1 cellular context compared by ENCODE assay signal in the genomic region with DNA sequence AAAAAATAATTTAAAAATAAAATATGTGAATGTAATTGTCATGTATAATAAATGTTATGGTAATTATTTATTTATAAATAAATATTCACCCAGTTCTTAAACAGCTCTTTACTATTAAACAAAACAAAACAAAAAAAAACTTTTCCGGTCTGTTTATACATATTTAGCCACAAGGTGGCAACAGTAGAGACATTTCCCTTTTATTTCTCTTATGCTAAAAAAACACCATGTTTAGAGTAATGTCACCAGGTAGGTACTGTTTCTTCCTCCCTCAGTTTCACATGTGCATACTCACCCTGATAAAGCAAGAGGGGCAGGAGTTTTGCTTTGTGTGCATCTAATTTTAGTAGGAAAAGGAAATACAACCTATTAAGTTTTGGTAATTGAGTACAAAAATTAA.
TF ChIP-seq lines count a peak whose summit lies in the region.

No MANE protein-coding gene starts in this region.

TF ChIP-seq in GM23338, 12 proteins besides CTCF, POLR2A, EP300 and RAD21 (continued from another document):
- TF ChIP-seq ETS1 (IDR thresholded peaks at IDR 0.05) (no peak), JUNB (IDR thresholded peaks at IDR 0.05; ENCODE audit: unreplicated experiment) (no peak), ZNF114 (CRISPR knock-in tag; IDR thresholded peaks at IDR 0.05) (no peak), EZH2phosphoT487 (IDR thresholded peaks at IDR 0.05; ENCODE audit: unreplicated experiment) (no peak)
